Comparison of ENCODE assay signal across 11 cellular contexts in genomic region chr17:52158450-52159042, GRCh38. TPM values are rescaled to one million over a fixed set of nuclear protein-coding genes. Genes with fewer than 3 reads are reported as not detected.
A peak's percentile ranks its signal among the peaks of the same experiment; 100 is the strongest.
DNase-seq lines count a peak whose midpoint lies in the region; ATAC-seq, FAIRE-seq and TF ChIP-seq lines count a peak whose summit lies in the region.
"Had no signal": no experiment of that assay in that cellular context is flagged by ENCODE, and none has a peak within 500 bp of the region (broad histone marks: within the 10 kb centered on the region; RNA-seq: fewer than 3 reads in every experiment).

Gene CA10, minus strand, starts transcription at chr17:52158714.

- TF ChIP-seq POLR2A in endothelial cell of umbilical vein (IDR thresholded peaks at IDR 0.05; ENCODE audit: low read depth, low read length): no peak

- ATAC-seq in GM21367 (IDR thresholded peaks at IDR 0.05; ENCODE audit: unreplicated experiment) (no peak), GM21619 (IDR thresholded peaks at IDR 0.05; ENCODE audit: unreplicated experiment) (no peak)

- H3K4me2 ChIP-seq in endothelial cell of umbilical vein (ENCODE audit: insufficient read depth, low read length): no peak within 1 kb of the TSS
- no peak within 1 kb of the TSS for H3K4me2 ChIP-seq in osteoblast (ENCODE audit: insufficient read depth, low read length)

- CTCF ChIA-PET in endothelial cell of umbilical vein (lab: Charles Lee): no interaction called here

- H3K4me3 ChIP-seq in endothelial cell of umbilical vein (replicated peaks in 1 of 3; ENCODE audit: insufficient read depth in 1 of 3, low read depth in 1 of 3, low read length in 3 of 3) (no peak within 1 kb of the TSS), osteoblast (ENCODE audit: insufficient read depth, low read length) (no peak within 1 kb of the TSS)

- dilution Hi-C loops in endothelial cell of umbilical vein (cut with MboI; ENCODE audit: extremely low pct_ligation_motif_present, low sequenced_read_pairs): no loop called here

- H2AFZ ChIP-seq in endothelial cell of umbilical vein (ENCODE audit: low read depth, low read length) (no peak within 1 kb of the TSS), osteoblast (ENCODE audit: low read length) (no peak within 1 kb of the TSS)

- DNase-seq in GM20000 (ENCODE audit: low spot score) (peak; percentile 22), NCI-H2196 treated with DMSO at 0.1 percent for 48 hours (lab: John Stamatoyannopoulos, UW; ENCODE audit: unreplicated experiment) (peak; percentile 77), endothelial cell of umbilical vein (ENCODE audit: low read depth, low spot score) (no peak), osteoblast (ENCODE audit: insufficient read length, low spot score, missing footprints) (peak; percentile 73), HuH-7.5 (ENCODE audit: low spot score) (no peak), dedifferentiated amniotic fluid mesenchymal stem cell (ENCODE audit: extremely low spot score) (no peak)
- DNase-seq: activated effector memory CD4-positive, alpha-beta T cell treated with Interleukin-2 at 50 U/mL for 16 hours; effector memory CD4-positive, alpha-beta T cell; midbrain had no signal

- H3K9ac ChIP-seq in endothelial cell of umbilical vein (replicated peaks; ENCODE audit: extremely low read depth, insufficient read depth, low read length): no peak within 1 kb of the TSS

- H3K9me3 ChIP-seq in endothelial cell of umbilical vein (replicated peaks; ENCODE audit: control insufficient read depth, insufficient read depth, low read length) (no peaks in the 10 kb centered on the region), osteoblast (ENCODE audit: low read depth, low read length) (no peaks in the 10 kb centered on the region)

- H3K79me2 ChIP-seq in endothelial cell of umbilical vein (ENCODE audit: control insufficient read depth, insufficient read depth, low read length) (no peaks in the 10 kb centered on the region), osteoblast (ENCODE audit: insufficient read depth, low read length) (no peaks in the 10 kb centered on the region)

- H3K9me1 ChIP-seq in endothelial cell of umbilical vein (replicated peaks; ENCODE audit: control insufficient read depth, extremely low read depth, insufficient read depth, low read length): no peaks in the 10 kb centered on the region

- TF ChIP-seq CTCF in GM20000 (IDR thresholded peaks at IDR 0.05; ENCODE audit: extremely low read depth, missing control alignments): no peak
- TF ChIP-seq CTCF in endothelial cell of umbilical vein (IDR thresholded peaks at IDR 0.05; ENCODE audit: extremely low read depth in 1 of 2, insufficient read depth in 1 of 2, low read depth in 1 of 2, low read length in 2 of 2): no peak
- no peak for TF ChIP-seq CTCF in osteoblast (IDR thresholded peaks at IDR 0.05; ENCODE audit: extremely low read depth, low read depth, low read length)

- intact Hi-C loops in endothelial cell of umbilical vein (cut with micrococcal nuclease): no loop called here

- no peaks in the 10 kb centered on the region for H3K36me3 ChIP-seq in endothelial cell of umbilical vein (ENCODE audit: control insufficient read depth in 2 of 2, extremely low read depth in 1 of 2, insufficient read depth in 2 of 2, low read length in 2 of 2)
- no peaks in the 10 kb centered on the region for H3K36me3 ChIP-seq in osteoblast (ENCODE audit: insufficient read depth, low read length)

- no peaks in the 10 kb centered on the region for H4K20me1 ChIP-seq in endothelial cell of umbilical vein (replicated peaks; ENCODE audit: control insufficient read depth, extremely low read depth, insufficient read depth, low read length)
- H4K20me1 ChIP-seq in osteoblast (ENCODE audit: insufficient read depth, low read length): no peaks in the 10 kb centered on the region

- no peak within 1 kb of the TSS for H3K27ac ChIP-seq in endothelial cell of umbilical vein (ENCODE audit: insufficient read depth, low read depth, low read length)
- no peak within 1 kb of the TSS for H3K27ac ChIP-seq in osteoblast (ENCODE audit: low read depth, low read length)

- H3K27me3 ChIP-seq in endothelial cell of umbilical vein (ENCODE audit: control insufficient read depth in 2 of 2, insufficient read depth in 2 of 2, low read length in 2 of 2) (peaks cover 4 to 6% of the 10 kb centered on the region in 2 experiments), osteoblast (ENCODE audit: insufficient read depth, low read length) (peaks cover 6% of the 10 kb centered on the region)

- POLR2A ChIA-PET in endothelial cell of umbilical vein (lab: Charles Lee): no interaction called here

- FAIRE-seq in endothelial cell of umbilical vein (lab: Jason Lieb, UNC): no peak

- H3K4me1 ChIP-seq in endothelial cell of umbilical vein (ENCODE audit: control insufficient read depth, extremely low read depth, insufficient read depth, low read length): no peaks in the 10 kb centered on the region
- no peaks in the 10 kb centered on the region for H3K4me1 ChIP-seq in osteoblast (ENCODE audit: insufficient read depth, low read length)

- BruUV-seq in endothelial cell of umbilical vein (replicated peaks; lab: Mats Ljungman, UMichigan): no TSS peak

TF ChIP-seq in endothelial cell of umbilical vein, 7 proteins besides CTCF, POLR2A, EP300 and RAD21:
- TF ChIP-seq MAX (IDR thresholded peaks at IDR 0.05; ENCODE audit: insufficient read depth, insufficient read length) (no peak), EZH2 (IDR thresholded peaks at IDR 0.05; ENCODE audit: borderline replicate concordance, low read depth, low read length, severe bottlenecking) (peak; percentile 31)

RNA-seq across cellular contexts. Expression of gene CA10, which starts in this region (rescaled TPM):
- total RNA-seq in endothelial cell of umbilical vein (not detected in 2 replicates), osteoblast (not detected in 2 replicates)
- not detected in 2 replicates for polyA plus RNA-seq in endothelial cell of umbilical vein
- polyA plus RNA-seq in endothelial cell of umbilical vein (2011; cell fraction: cytosol; rRNA removed): not detected in 2 replicates
- polyA plus RNA-seq in endothelial cell of umbilical vein (2011; cell fraction: nucleus; rRNA removed): not detected in 2 replicates
- not detected in 2 replicates for polyA plus RNA-seq in endothelial cell of umbilical vein (2012)
- polyA minus RNA-seq in endothelial cell of umbilical vein: not detected in 2 replicates
- not detected for polyA minus RNA-seq in endothelial cell of umbilical vein (2011; cell fraction: cytosol; rRNA and poly(A)+ RNA removed)
- not detected in 2 replicates for polyA minus RNA-seq in endothelial cell of umbilical vein (2011; cell fraction: nucleus; rRNA and poly(A)+ RNA removed)

Comparison
In these comparisons a context has a peak if more than half of its experiments do, and no peak if none do; other contexts are left out.
1. Peak in DNase-seq in osteoblast; RNA of the gene not detected or under 1 TPM.
2. DNase-seq: peak in GM20000 (single experiment) and NCI-H2196 treated with DMSO at 0.1 percent for 48 hours (single experiment); none in endothelial cell of umbilical vein (single experiment), HuH-7.5 (single experiment) and dedifferentiated amniotic fluid mesenchymal stem cell (single experiment).